Comparison of ENCODE assay signal across 32 cellular contexts in genomic region chr9:104361207-104361606, GRCh38.
"Had no signal": no experiment of that assay in that cellular context is flagged by ENCODE, and none has a peak within 500 bp of the region (broad histone marks: within the 10 kb centered on the region; RNA-seq: fewer than 3 reads in every experiment).

No MANE protein-coding gene starts in this region.

- H3K9me3 ChIP-seq: body of pancreas, breast epithelium, MG63 had no signal

- ATAC-seq: activated CD4-positive, alpha-beta T cell treated with anti-CD3 and anti-CD28 coated beads for 36 hours; activated CD8-positive, alpha-beta T cell treated with anti-CD3 and anti-CD28 coated beads, Interleukin-2, amount 10 ng/mL, durations not matched to agents 7 days and 5 days; body of pancreas; PC-3 had no signal

- H3K9me3 Mint-ChIP-seq: activated T-helper 2 cell treated with anti-CD3 and anti-CD28 coated beads, Interferon-gamma antibody, Interleukin-2, Interleukin-4, amounts not matched to agents 10 μg/mL and 5 μg/mL and 100 μg/mL, durations not matched to agents 14 hours and 24 hours and 36 hours had no signal

- FAIRE-seq: astrocyte had no signal

- H3K4me3 Mint-ChIP-seq: activated CD4-positive, alpha-beta T cell treated with anti-CD3 and anti-CD28 coated beads for 36 hours; activated CD4-positive, alpha-beta T cell treated with anti-CD3 and anti-CD28 coated beads, Interleukin-2, amount 10 ng/mL, durations not matched to agents 7 days and 5 days; activated CD8-positive, alpha-beta T cell treated with anti-CD3 and anti-CD28 coated beads, Interleukin-2, amount 10 ng/mL, durations not matched to agents 7 days and 5 days; activated naive CD4-positive, alpha-beta T cell treated with anti-CD3 and anti-CD28 coated beads, Interleukin-2, amount 50 U/mL, for 24 hours; activated naive CD8-positive, alpha-beta T cell treated with anti-CD3 and anti-CD28 coated beads, Interleukin-2, amount 10 ng/mL, durations not matched to agents 7 days and 5 days; activated T-cell treated with anti-CD3 and anti-CD28 coated beads, Interleukin-2, amount 50 U/mL, for 24 hours had no signal

- H3K36me3 ChIP-seq: breast epithelium, MG63, Peyer's patch, WERI-Rb-1 had no signal

- H3K27ac Mint-ChIP-seq: activated CD4-positive, alpha-beta T cell treated with anti-CD3 and anti-CD28 coated beads for 36 hours; activated CD4-positive, alpha-beta T cell treated with anti-CD3 and anti-CD28 coated beads, Interleukin-2, amount 10 ng/mL, durations not matched to agents 7 days and 5 days; activated CD8-positive, alpha-beta T cell treated with anti-CD3 and anti-CD28 coated beads, Interleukin-2, amount 10 ng/mL, durations not matched to agents 7 days and 5 days; activated naive CD4-positive, alpha-beta T cell treated with anti-CD3 and anti-CD28 coated beads, Interleukin-2, amount 50 U/mL, for 24 hours; activated naive CD8-positive, alpha-beta T cell treated with anti-CD3 and anti-CD28 coated beads, Interleukin-2, amount 10 ng/mL, durations not matched to agents 7 days and 5 days; activated T-cell treated with anti-CD3 and anti-CD28 coated beads, Interleukin-2, amount 50 U/mL, for 24 hours; activated T-helper 2 cell treated with anti-CD3 and anti-CD28 coated beads, Interferon-gamma antibody, Interleukin-2, Interleukin-4, amounts not matched to agents 10 μg/mL and 5 μg/mL and 100 μg/mL, durations not matched to agents 14 hours and 24 hours and 36 hours had no signal

- DNase-seq: activated CD4-positive, alpha-beta T cell treated with anti-CD3 and anti-CD28 coated beads for 36 hours; activated CD4-positive, alpha-beta T cell treated with anti-CD3 and anti-CD28 coated beads, Interleukin-2, amount 10 ng/mL, durations not matched to agents 7 days and 5 days; activated CD4-positive, alpha-beta T cell treated with anti-CD3 and anti-CD28 coated beads, Interleukin-2, amount 50 U/mL, for 48 hours; activated CD8-positive, alpha-beta T cell treated with anti-CD3 and anti-CD28 coated beads, Interleukin-2, amount 10 ng/mL, durations not matched to agents 7 days and 5 days; activated gamma-delta T cell; activated naive CD4-positive, alpha-beta T cell treated with Interleukin-2 at 50 U/mL for 16 hours; activated naive CD8-positive, alpha-beta T cell treated with anti-CD3 and anti-CD28 coated beads, Interleukin-2, amount 10 ng/mL, durations not matched to agents 7 days and 5 days; activated T-cell treated with anti-CD3 and anti-CD28 coated beads, Interleukin-2, amount 50 U/mL, for 24 hours; amygdala; body of pancreas; Kasumi-1; KBM-7; MG63; NCI-H1048; NCI-H1105 treated with DMSO at 0.1 percent for 48 hours; NCI-H1436; NCI-H1694; NCI-H1930; NCI-H345; NCI-H524 treated with DMSO at 0.1 percent for 48 hours; NK-92 treated with Interleukin-12 subunit alpha and Interleukin-12 subunit beta, amount 100 ng/mL, for 24 hours; PC-3; Peyer's patch; RPMI8226; SIG-M5; SW 1271; T1000; WERI-Rb-1 had no signal

- H3K27me3 ChIP-seq: body of pancreas, breast epithelium, MG63, Peyer's patch had no signal

- H3K4me3 ChIP-seq: body of pancreas, breast epithelium, MG63, Peyer's patch had no signal

- H3K36me3 Mint-ChIP-seq: activated naive CD4-positive, alpha-beta T cell treated with anti-CD3 and anti-CD28 coated beads, Interleukin-2, amount 50 U/mL, for 24 hours; activated naive CD8-positive, alpha-beta T cell treated with anti-CD3 and anti-CD28 coated beads, Interleukin-2, amount 10 ng/mL, durations not matched to agents 7 days and 5 days had no signal

- H3K27ac ChIP-seq: body of pancreas, breast epithelium, Peyer's patch, WERI-Rb-1 had no signal

- H3K4me1 Mint-ChIP-seq: activated CD4-positive, alpha-beta T cell treated with anti-CD3 and anti-CD28 coated beads for 36 hours; activated CD4-positive, alpha-beta T cell treated with anti-CD3 and anti-CD28 coated beads, Interleukin-2, amount 10 ng/mL, durations not matched to agents 7 days and 5 days; activated naive CD4-positive, alpha-beta T cell treated with anti-CD3 and anti-CD28 coated beads, Interleukin-2, amount 50 U/mL, for 24 hours; activated naive CD8-positive, alpha-beta T cell treated with anti-CD3 and anti-CD28 coated beads, Interleukin-2, amount 10 ng/mL, durations not matched to agents 7 days and 5 days had no signal

- H3K27me3 Mint-ChIP-seq: activated CD4-positive, alpha-beta T cell treated with anti-CD3 and anti-CD28 coated beads for 36 hours; activated CD4-positive, alpha-beta T cell treated with anti-CD3 and anti-CD28 coated beads, Interleukin-2, amount 10 ng/mL, durations not matched to agents 7 days and 5 days; activated naive CD4-positive, alpha-beta T cell treated with anti-CD3 and anti-CD28 coated beads, Interleukin-2, amount 50 U/mL, for 24 hours; activated naive CD8-positive, alpha-beta T cell treated with anti-CD3 and anti-CD28 coated beads, Interleukin-2, amount 10 ng/mL, durations not matched to agents 7 days and 5 days; activated T-cell treated with anti-CD3 and anti-CD28 coated beads, Interleukin-2, amount 50 U/mL, for 24 hours had no signal

- H3K4me1 ChIP-seq: body of pancreas, breast epithelium, Peyer's patch had no signal
